Comparison of ENCODE assay signal across 9 cellular contexts in the genomic region with DNA sequence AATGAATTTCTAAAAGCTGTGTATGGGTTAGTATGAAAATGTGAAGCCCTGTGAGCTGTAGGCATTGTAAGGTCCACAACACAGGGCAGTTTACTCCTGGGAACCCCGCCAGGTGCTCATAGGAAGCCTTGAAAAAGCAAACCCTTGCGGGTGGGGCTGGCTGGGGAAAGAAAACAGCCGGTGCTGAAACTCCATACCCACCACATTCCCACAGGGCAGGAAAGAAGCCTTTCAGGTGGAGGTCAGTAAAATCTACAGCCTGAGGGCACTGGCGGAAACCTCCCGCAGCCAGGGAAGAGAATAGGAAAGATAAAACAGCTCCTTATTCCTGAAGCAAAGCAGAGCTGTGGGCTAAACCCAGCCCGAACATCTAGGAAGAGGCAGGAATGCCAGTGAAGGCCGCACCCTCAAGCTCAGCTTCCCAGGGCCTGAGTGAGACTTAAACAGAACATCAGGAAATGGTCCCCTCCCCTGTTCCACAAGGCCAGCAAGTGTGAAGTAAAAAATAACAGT. TPM values are rescaled to one million over a fixed set of nuclear protein-coding genes. Genes with fewer than 3 reads are reported as not detected.
DNase-seq lines count a peak whose midpoint lies in the region; ATAC-seq and TF ChIP-seq lines count a peak whose summit lies in the region.
"Had no signal": no experiment of that assay in that cellular context is flagged by ENCODE, and none has a peak within 500 bp of the region (broad histone marks: within the 10 kb centered on the region; RNA-seq: fewer than 3 reads in every experiment).

No MANE protein-coding gene starts in this region.

- H3K36me3 Mint-ChIP-seq in T-helper 2 cell treated with Interferon-gamma antibody and Interleukin-4, amounts not matched to agents 5 μg/mL and 100 μg/mL, for 36 hours (ENCODE audit: low read depth) = no peaks in the 10 kb centered on the region

- H3K27ac ChIP-seq in lower lobe of right lung = peak overlapping the region; percentile 76
- H3K27ac ChIP-seq in tibial artery = peak overlapping the region; percentile 2 to 22

- H3K4me1 ChIP-seq in lower lobe of right lung = peaks cover 18% of the 10 kb centered on the region
- peaks cover 0 to 20% (median 2%) of the 10 kb centered on the region in 4 donors for H3K4me1 ChIP-seq in tibial artery

- H3K36me3 ChIP-seq in lower lobe of right lung (no peaks in the 10 kb centered on the region), tibial artery (no peaks in the 10 kb centered on the region)

- H3K4me1 Mint-ChIP-seq in T-helper 2 cell treated with Interferon-gamma antibody and Interleukin-4, amounts not matched to agents 5 μg/mL and 100 μg/mL, for 36 hours (ENCODE audit: low read depth) = peaks cover 12% of the 10 kb centered on the region

- H3K27me3 ChIP-seq in lower lobe of right lung (ENCODE audit: low read depth) = no peaks in the 10 kb centered on the region
- H3K27me3 ChIP-seq in tibial artery = no peaks in the 10 kb centered on the region

- intact Hi-C loops in lower lobe of right lung (cut with DNase I) = no loop called here
- intact Hi-C loops in tibial artery (cut with DNase I; ENCODE audit: low total_unique reads) = no loop called here

- H3K4me3 ChIP-seq in lower lobe of right lung = no peak overlapping the region
- no peak overlapping the region for H3K4me3 ChIP-seq in tibial artery

- no peak for TF ChIP-seq CTCF in lower lobe of right lung (IDR thresholded peaks at IDR 0.05)
- TF ChIP-seq CTCF in tibial artery (IDR thresholded peaks at IDR 0.05) = no peak

- H3K9me3 ChIP-seq in lower lobe of right lung (no peaks in the 10 kb centered on the region), tibial artery (no peaks in the 10 kb centered on the region)

- peak; percentile 89 to 91 for ATAC-seq in lower lobe of right lung
- no peak for ATAC-seq in GM19023 (IDR thresholded peaks at IDR 0.05; ENCODE audit: unreplicated experiment)
- no peak for ATAC-seq in GM21737 (IDR thresholded peaks at IDR 0.05; ENCODE audit: unreplicated experiment)

- peaks cover 3% of the 10 kb centered on the region for H3K9me3 Mint-ChIP-seq in T-helper 2 cell treated with Interferon-gamma antibody and Interleukin-4, amounts not matched to agents 5 μg/mL and 100 μg/mL, for 36 hours

- DNase-seq in T-helper 2 cell treated with Interferon-gamma antibody and Interleukin-4, amounts not matched to agents 5 μg/mL and 100 μg/mL, for 36 hours (ENCODE audit: low spot score) = no peak
- DNase-seq in T-helper 2 cell (no peak), astrocyte of the hippocampus (ENCODE audit: low read depth, low spot score) (peak; percentile 62), lower lobe of right lung (peak; percentile 81), tibial artery (peak in 1 of 2 donors; percentile 65)
- DNase-seq in stimulated activated naive CD4-positive, alpha-beta T cell treated with Interleukin-2 at 50 U/mL for 16 hours (lab: John Stamatoyannopoulos, UW) = no peak
- DNase-seq: amygdala had no signal

- peak overlapping the region; percentile 52 for H3K27ac Mint-ChIP-seq in T-helper 2 cell treated with Interferon-gamma antibody and Interleukin-4, amounts not matched to agents 5 μg/mL and 100 μg/mL, for 36 hours

- peaks cover 11% of the 10 kb centered on the region for H3K27me3 Mint-ChIP-seq in T-helper 2 cell treated with Interferon-gamma antibody and Interleukin-4, amounts not matched to agents 5 μg/mL and 100 μg/mL, for 36 hours (ENCODE audit: low read depth)

- H3K4me3 Mint-ChIP-seq in T-helper 2 cell treated with Interferon-gamma antibody and Interleukin-4, amounts not matched to agents 5 μg/mL and 100 μg/mL, for 36 hours = no peak overlapping the region

RNA-seq across cellular contexts. Expression of gene PODXL, which starts 34.7 kb away (rescaled TPM):
- total RNA-seq in lower lobe of right lung = 116 TPM

Comparison
In these comparisons a context has a peak if more than half of its experiments do, and no peak if none do; other contexts are left out.
1. DNase-seq: peak in astrocyte of the hippocampus (single experiment) and lower lobe of right lung (single experiment); none in T-helper 2 cell treated with Interferon-gamma antibody and Interleukin-4, amounts not matched to agents 5 μg/mL and 100 μg/mL, for 36 hours (single experiment), T-helper 2 cell (0 of 5) and stimulated activated naive CD4-positive, alpha-beta T cell treated with Interleukin-2 at 50 U/mL for 16 hours (single experiment).
2. ATAC-seq: peak in lower lobe of right lung (2 of 2); none in GM19023 (single experiment) and GM21737 (single experiment).